ENCODE assay signal across 9 cellular contexts in the genomic region with DNA sequence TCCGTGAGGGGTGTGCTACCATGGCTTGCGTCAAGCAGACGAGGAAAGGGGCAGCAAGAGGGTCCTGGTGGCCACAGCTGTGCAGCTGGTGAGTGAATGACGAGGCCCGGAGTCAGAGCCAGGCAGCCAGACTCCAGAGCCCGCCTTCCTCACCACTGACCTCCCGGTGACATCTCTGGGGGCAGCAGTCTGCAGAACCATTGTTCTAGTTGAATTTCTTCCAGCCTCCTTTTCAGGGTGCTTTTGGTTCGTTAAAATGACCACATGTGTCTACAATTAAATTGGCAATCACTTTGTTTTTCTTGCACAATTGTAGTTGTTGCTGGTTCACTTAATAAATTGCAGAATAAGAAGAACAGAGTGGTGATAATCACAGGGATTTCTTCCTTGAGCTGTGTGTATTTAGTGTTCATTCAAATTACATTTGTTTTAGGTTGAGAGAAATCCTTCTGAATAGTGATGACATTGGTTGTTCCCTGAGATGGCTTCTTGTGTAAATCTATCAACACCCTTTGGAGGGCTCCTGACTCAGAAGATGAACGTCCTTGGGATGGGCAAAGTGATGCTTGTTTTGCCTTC.
A peak's percentile ranks its signal among the peaks of the same experiment; 100 is the strongest.
DNase-seq lines count a peak whose midpoint lies in the region; ATAC-seq lines count a peak whose summit lies in the region.
"Had no signal": no experiment of that assay in that cellular context is flagged by ENCODE, and none has a peak within 500 bp of the region (broad histone marks: within the 10 kb centered on the region; RNA-seq: fewer than 3 reads in every experiment).

No MANE protein-coding gene starts in this region.

- intact Hi-C loops in left cardiac atrium (cut with DNase I) = no loop called here

- peak; percentile 26 for DNase-seq in EL
- DNase-seq in anterior cingulate cortex (lab: John Stamatoyannopoulos, UW) = peak in 39 of 58 donors; percentile 4 to 78 (median 30)
- peak; percentile 76 for DNase-seq in left cardiac atrium
- peak; percentile 78 for DNase-seq in pulmonary artery endothelial cell (ENCODE audit: low read depth, low spot score)
- DNase-seq in UCSD-AML1 (lab: John Stamatoyannopoulos, UW; ENCODE audit: unreplicated experiment) = no peak
- no peak for DNase-seq in COLO668 (lab: John Stamatoyannopoulos, UW; ENCODE audit: unreplicated experiment)
- no peak for DNase-seq in activated naive CD4-positive, alpha-beta T cell (lab: John Stamatoyannopoulos, UW)
- DNase-seq: NCI-H2107 had no signal

- ATAC-seq in left cardiac atrium = peak; percentile 89 to 94
- no peak for ATAC-seq in GM19467 (IDR thresholded peaks at IDR 0.05; ENCODE audit: unreplicated experiment)

Comparison
In these comparisons a context has a peak if more than half of its experiments do, and no peak if none do; other contexts are left out.
1. DNase-seq: peak in EL (single experiment), anterior cingulate cortex (39 of 58), left cardiac atrium (single experiment) and pulmonary artery endothelial cell (single experiment); none in UCSD-AML1 (single experiment), COLO668 (single experiment) and activated naive CD4-positive, alpha-beta T cell (0 of 4).